ENCODE assay signal across 9 cellular contexts in genomic region chr10:15370212-15370740, GRCh38. TPM values are rescaled to one million over a fixed set of nuclear protein-coding genes. Genes with fewer than 3 reads are reported as not detected.
DNase-seq lines count a peak whose midpoint lies in the region; ATAC-seq, FAIRE-seq and TF ChIP-seq lines count a peak whose summit lies in the region.
"Had no signal": no experiment of that assay in that cellular context is flagged by ENCODE, and none has a peak within 500 bp of the region (broad histone marks: within the 10 kb centered on the region; RNA-seq: fewer than 3 reads in every experiment).

No MANE protein-coding gene starts in this region.

- TF ChIP-seq EP300 in A549 (IDR thresholded peaks at IDR 0.05), result no peak
- TF ChIP-seq EP300 in stomach (IDR thresholded peaks at IDR 0.05), result no peak

- peak overlapping the region; percentile 87 to 97 for H3K27ac ChIP-seq in A549
- peak overlapping the region; percentile 58 to 85 (median 70) for H3K27ac ChIP-seq in stomach

- H3K4me1 ChIP-seq in A549, result peaks cover 10% of the 10 kb centered on the region; the same call in 2 of the 3 replicates
- H3K4me1 ChIP-seq in stomach, result peaks cover 6 to 34% (median 18%) of the 10 kb centered on the region in 4 donors

- no peak overlapping the region for H3K27ac Mint-ChIP-seq in T-cell
- peak overlapping the region; percentile 80 for H3K27ac Mint-ChIP-seq in chondrocyte (ENCODE audit: unreplicated experiment)

- peak; percentile 62 to 75 for ATAC-seq in A549
- peak; percentile 27 for ATAC-seq in GM19372 (IDR thresholded peaks at IDR 0.05; ENCODE audit: low read depth, unreplicated experiment)
- peak in 3 of 4 experiments; percentile 16 to 26 (median 25) for ATAC-seq in T-cell (replicated peaks in 1 of 4)

- TF ChIP-seq POLR2A in A549 (IDR thresholded peaks at IDR 0.05; ENCODE audit: low read length), result no peak
- no peak for TF ChIP-seq POLR2A in lower leg skin (IDR thresholded peaks at IDR 0.05)
- TF ChIP-seq POLR2A in stomach (IDR thresholded peaks at IDR 0.05), result no peak

- TF ChIP-seq CTCF in A549 (IDR thresholded peaks at IDR 0.05) (no peak), chondrocyte (IDR thresholded peaks at IDR 0.05) (no peak), lower leg skin (IDR thresholded peaks at IDR 0.05) (no peak), stomach (IDR thresholded peaks at IDR 0.05) (no peak), D721Med (IDR thresholded peaks at IDR 0.05; ENCODE audit: insufficient read depth, missing control alignments) (no peak)

- peak overlapping the region; percentile 73 to 81 (median 78) for H3K4me3 Mint-ChIP-seq in T-cell
- H3K4me3 Mint-ChIP-seq in chondrocyte (ENCODE audit: unreplicated experiment), result peak overlapping the region; percentile 88

- H3K27me3 Mint-ChIP-seq in T-cell, result peaks cover 3 to 16% of the 10 kb centered on the region in 2 donors
- no peaks in the 10 kb centered on the region for H3K27me3 Mint-ChIP-seq in chondrocyte (ENCODE audit: low read depth)

- POLR2A ChIA-PET in A549 (lab: Yijun Ruan, JAX) (no interaction called here), T-cell (lab: Charles Lee) (interaction anchor here in 1 of 2 donors (0.7 kb wide), 1 partner anchor 452 kb away, joined by 6 read pairs; no protein-coding TSS in a partner anchor)

- no peak for TF ChIP-seq RAD21 in A549 (conservative IDR thresholded peaks at IDR 0.05 in 1 of 2, IDR thresholded peaks at IDR 0.05 in 1 of 2)

- H3K36me3 Mint-ChIP-seq in T-cell (no peaks in the 10 kb centered on the region), chondrocyte (ENCODE audit: low read depth) (no peaks in the 10 kb centered on the region)

- H3K4me2 ChIP-seq in A549, result peak overlapping the region; percentile 73

- H3K36me3 ChIP-seq in stomach, result no peaks in the 10 kb centered on the region

- CTCF ChIA-PET in A549 (lab: Yijun Ruan, JAX) (interaction anchor here (1.1 to 1.6 kb wide), 4 partner anchors 157 to 492 kb away, joined by 3 to 5 read pairs (median 4); partner anchors contain the start of gene SUV39H2), T-cell (lab: Charles Lee) (interaction anchor here in 1 of 2 donors (0.6 kb wide), 1 partner anchor 1860 kb away, joined by 5 read pairs; no protein-coding TSS in a partner anchor)

- H3K9me3 Mint-ChIP-seq in T-cell (no peaks in the 10 kb centered on the region), chondrocyte (ENCODE audit: low read depth) (no peaks in the 10 kb centered on the region)

- WGBS in A549 (ENCODE audit: missing lambda C conversion rate), result 12% methylated on average over 11 of the region's 45 CpGs
- 2% methylated on average over 14 to 19 of the region's 45 CpGs for WGBS in lower leg skin, 2 donors
- WGBS in stomach, 5 donors, result 1 to 8% (median 1%) methylated on average over 7 to 45 of the region's 45 CpGs

- no peaks in the 10 kb centered on the region for H3K9me3 ChIP-seq in A549
- H3K9me3 ChIP-seq in stomach, result no peaks in the 10 kb centered on the region

- H3K4me1 Mint-ChIP-seq in T-cell (peaks cover 0 to 14% (median 9%) of the 10 kb centered on the region in 3 donors), chondrocyte (ENCODE audit: low read depth) (peaks cover 19% of the 10 kb centered on the region)

- intact Hi-C loops in lower leg skin (cut with DNase I; ENCODE audit: low total_unique reads) (no loop called here), stomach (cut with DNase I; ENCODE audit: low total_unique reads) (loop anchor here (5.0 kb wide), 1 partner anchor 158 kb away; no protein-coding TSS in a partner anchor)

- DNase-seq in A549 (ENCODE audit: low read depth in 1 of 2, low spot score in 1 of 2), result peak in 1 of 2 experiments; percentile 32
- peak in 5 of 34 experiments; percentile 1 to 20 (median 3) for DNase-seq in T-cell
- DNase-seq in chondrocyte (ENCODE audit: low spot score), result no peak
- DNase-seq in lower leg skin (ENCODE audit: low spot score in 2 of 2), result peak in 1 of 2 donors; percentile 85
- DNase-seq in stomach, result no peak
- DNase-seq in D721Med (ENCODE audit: insufficient read length, low spot score), result no peak
- DNase-seq in activated CD4-positive, CD25-positive, alpha-beta regulatory T cell (lab: John Stamatoyannopoulos, UW), result no peak

- peaks cover 0 to 32% (median 0%) of the 10 kb centered on the region in 3 donors for H3K27me3 ChIP-seq in stomach

- FAIRE-seq in A549 (lab: Jason Lieb, UNC) (no peak), D721Med (lab: Jason Lieb, UNC) (no peak)
- FAIRE-seq: endometrium had no signal

- H3K4me3 ChIP-seq in A549 (peak overlapping the region; percentile 90), lower leg skin (ENCODE audit: low read depth, poor library complexity, severe bottlenecking) (peak overlapping the region; percentile 38), stomach (peak overlapping the region; percentile 74 to 83 (median 76))

TF ChIP-seq in A549, 52 proteins besides CTCF, POLR2A, EP300 and RAD21:
- no peak for TF ChIP-seq CHD2 (IDR thresholded peaks at IDR 0.05; ENCODE audit: low read length, partially characterized antibody)
- TF ChIP-seq BHLHE40 (IDR thresholded peaks at IDR 0.05; ENCODE audit: low read depth, low read length), result no peak
- TF ChIP-seq FOSL2 (IDR thresholded peaks at IDR 0.05), result no peak
- no peak for TF ChIP-seq FOSL2 (CRISPR knock-in tag; IDR thresholded peaks at IDR 0.05)
- no peak for TF ChIP-seq GATA3 (IDR thresholded peaks at IDR 0.05; ENCODE audit: borderline replicate concordance)
- TF ChIP-seq HES2 (IDR thresholded peaks at IDR 0.05), result no peak
- no peak for TF ChIP-seq CHD4 (IDR thresholded peaks at IDR 0.05; ENCODE audit: borderline replicate concordance)
- no peak for TF ChIP-seq KDM5A (IDR thresholded peaks at IDR 0.05)
- TF ChIP-seq NPAS2 (CRISPR knock-in tag; IDR thresholded peaks at IDR 0.05; ENCODE audit: borderline replicate concordance), result no peak
- TF ChIP-seq ZC3H11A (IDR thresholded peaks at IDR 0.05), result no peak
- no peak for TF ChIP-seq USF2 (IDR thresholded peaks at IDR 0.05)
- TF ChIP-seq CEBPB (IDR thresholded peaks at IDR 0.05), result no peak
- TF ChIP-seq ATOH8 (CRISPR knock-in tag; IDR thresholded peaks at IDR 0.05; ENCODE audit: low read depth), result no peak
- TF ChIP-seq HEYL (CRISPR knock-in tag; IDR thresholded peaks at IDR 0.05), result no peak

RNA-seq across cellular contexts. Expression of gene FAM171A1, which starts 0.8 kb away (rescaled TPM):
- polyA plus RNA-seq in A549 (2011; rRNA removed) (13.8 and 15.2 TPM in 2 replicates), A549 (2017; fragmentation: RNase III; extraction: RNeasy Plus Mini Kit Qiagen cat#74134 plus additional on column Dnase treatment) (15.2 to 17.0 TPM (median 16.5 TPM) in 3 replicates), stomach (1 to 10 TPM; 3.1 to 5.5 (median 5.0) TPM)
- polyA plus RNA-seq in A549 (2012; cell fraction: cytosol; rRNA removed), result 17.0 and 20.2 TPM in 2 replicates
- polyA plus RNA-seq in A549 (2012; cell fraction: nucleus; rRNA removed), result 13.9 and 15.1 TPM in 2 replicates
- 12.9 and 13.6 TPM in 2 replicates for polyA minus RNA-seq in A549 (2011; rRNA and poly(A)+ RNA removed)
- total RNA-seq in T-cell (1 to 10 TPM; 4.6 to 8.6 (median 7.2) TPM), chondrocyte (31.2 to 40.9 TPM (median 34.9 TPM) in 3 replicates), lower leg skin (1 to 10 TPM; 2.7 to 5.4 (median 3.1) TPM), stomach (10 to 100 TPM in 4 of 5 donors, 1 to 10 TPM in 1; 1.8 to 98.7 (median 24.6) TPM)

Comparison
In these comparisons a context has a peak if more than half of its experiments do, and no peak if none do; other contexts are left out.
1. H3K4me3 ChIP-seq: peak in every context shown above with its lines; median percentile 90 in A549; 76 in stomach; 38 in lower leg skin.